In the genomic region with DNA sequence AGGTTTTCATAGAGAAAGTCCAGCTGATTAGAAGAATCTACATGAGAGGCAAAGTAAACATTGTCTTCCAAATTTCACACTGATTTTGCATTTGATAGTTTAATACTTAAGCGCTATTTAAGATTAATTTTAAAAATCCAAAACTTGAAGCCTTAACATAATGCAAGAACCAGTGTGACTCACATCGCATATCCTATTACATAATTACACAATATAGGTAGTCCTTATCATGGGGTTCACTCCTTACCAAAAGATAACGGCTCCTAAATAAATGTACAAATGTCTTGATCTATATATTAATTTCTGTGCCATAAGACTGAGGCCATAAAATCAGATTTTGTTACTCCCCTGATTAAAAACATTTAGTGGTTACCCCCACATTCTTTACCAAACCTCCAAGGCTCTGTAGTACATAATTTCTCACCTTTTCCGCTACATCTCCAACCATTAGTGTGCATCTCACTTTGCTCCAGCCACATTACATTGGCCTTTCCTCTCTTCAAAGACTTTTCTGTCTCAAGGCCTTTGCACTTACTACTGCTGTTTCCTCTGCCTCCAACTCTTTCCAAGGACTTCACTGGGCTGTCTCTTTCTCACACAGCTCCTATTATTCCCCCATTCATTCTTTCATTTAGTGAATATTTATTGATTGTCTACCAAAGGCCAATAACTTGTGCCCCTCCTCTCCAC, we compare ENCODE assay signal across 8 cellular contexts. TPM values are rescaled to one million over a fixed set of nuclear protein-coding genes. Genes with fewer than 3 reads are reported as not detected.
DNase-seq lines count a peak whose midpoint lies in the region; ATAC-seq and TF ChIP-seq lines count a peak whose summit lies in the region.

No MANE protein-coding gene starts in this region.

- H3K4me1 ChIP-seq in heart right ventricle (peaks cover 2 to 31% (median 26%) of the 10 kb centered on the region in 9 donors), lung (ENCODE audit: control insufficient read depth in 2 of 2, insufficient read depth in 2 of 2, low read length in 2 of 2) (peaks cover 1 to 14% of the 10 kb centered on the region in 2 donors), aorta (ENCODE audit: control insufficient read depth in 1 of 2, insufficient read depth in 2 of 2, low read length in 2 of 2) (peaks cover 0 to 7% of the 10 kb centered on the region in 2 donors)

- peaks cover 0 to 26% (median 12%) of the 10 kb centered on the region in 9 donors for H3K36me3 ChIP-seq in heart right ventricle
- peaks cover 8 to 14% of the 10 kb centered on the region in 2 donors for H3K36me3 ChIP-seq in lung (ENCODE audit: control insufficient read depth in 2 of 2, insufficient read depth in 2 of 2, low read length in 2 of 2)
- H3K36me3 ChIP-seq in aorta (ENCODE audit: control insufficient read depth in 1 of 2, insufficient read depth in 2 of 2, low read length in 1 of 2): peaks cover 3 to 6% of the 10 kb centered on the region in 2 donors

- in situ Hi-C loops in astrocyte of the cerebellum (cut with HindIII; ENCODE audit: low sequenced_read_pairs): no loop called here

- H3K27me3 ChIP-seq in heart right ventricle (no peaks in the 10 kb centered on the region), lung (ENCODE audit: control insufficient read depth, insufficient read depth) (no peaks in the 10 kb centered on the region), aorta (ENCODE audit: control insufficient read depth in 1 of 2, insufficient read depth in 2 of 2, low read length in 1 of 2) (no peaks in the 10 kb centered on the region)

- DNase-seq in heart right ventricle (no peak), Right ventricle myocardium inferior (ENCODE audit: missing footprints) (no peak), astrocyte of the cerebellum (ENCODE audit: low read depth) (no peak), lung (ENCODE audit: low spot score) (no peak), aorta (no peak), NCI-H1092 (lab: John Stamatoyannopoulos, UW) (no peak)
- no peak for DNase-seq in stimulated activated CD4-positive, alpha-beta T cell treated with anti-CD3 and anti-CD28 coated beads, Interleukin-12 subunit alpha, Interleukin-12 subunit beta, amount 100 ng/mL, for 4 hours

- no peak for TF ChIP-seq CTCF in heart right ventricle (IDR thresholded peaks at IDR 0.05)
- TF ChIP-seq CTCF in astrocyte of the cerebellum (IDR thresholded peaks at IDR 0.05; ENCODE audit: low read depth, low read length, missing control alignments): no peak
- no peak for TF ChIP-seq CTCF in lung (IDR thresholded peaks at IDR 0.05; ENCODE audit: control extremely low read depth, extremely low read depth)

- H3K27ac ChIP-seq in heart right ventricle: peak overlapping the region in 8 of 10 donors; percentile 84 to 97 (median 92)
- H3K27ac ChIP-seq in lung (ENCODE audit: low read depth in 1 of 2, low read length in 1 of 2): peak overlapping the region in 1 of 2 donors; percentile 16
- no peak overlapping the region for H3K27ac ChIP-seq in aorta (ENCODE audit: low read depth in 1 of 2, low read length in 2 of 2)

- ATAC-seq in heart right ventricle (no peak), Right ventricle myocardium inferior (no peak), lung (ENCODE audit: insufficient read depth, low FRiP score) (no peak), aorta (ENCODE audit: low FRiP score) (no peak), GM19023 (IDR thresholded peaks at IDR 0.05; ENCODE audit: unreplicated experiment) (no peak)

- 75 to 78% methylated on average over 4 of the region's 4 CpGs for WGBS in heart right ventricle, 2 donors
- 69 to 71% methylated on average over 4 of the region's 4 CpGs for WGBS in lung, 2 donors
- WGBS in aorta, 2 donors: 80 to 87% methylated on average over 4 of the region's 4 CpGs

- intact Hi-C loops in heart right ventricle (cut with DNase I) (no loop called here), Right ventricle myocardium inferior (cut with DNase I) (loop anchor here (5.0 kb wide), 1 partner anchor 1590 kb away; the partner anchor contains the start of gene RGMB), aorta (cut with DNase I) (no loop called here)

- peak overlapping the region; percentile 50 to 85 (median 76) for H3K4me3 ChIP-seq in heart right ventricle
- H3K4me3 ChIP-seq in astrocyte of the cerebellum (ENCODE audit: low read depth, low read length): peak overlapping the region; percentile 89
- H3K4me3 ChIP-seq in lung: peak overlapping the region; percentile 14
- H3K4me3 ChIP-seq in aorta (ENCODE audit: low read length in 2 of 2): peak overlapping the region; percentile 97 to 100

- no peaks in the 10 kb centered on the region for H3K9me3 ChIP-seq in heart right ventricle
- H3K9me3 ChIP-seq in lung (ENCODE audit: control insufficient read depth in 2 of 2, insufficient read depth in 1 of 2, low read length in 1 of 2): no peaks in the 10 kb centered on the region
- no peaks in the 10 kb centered on the region for H3K9me3 ChIP-seq in aorta (ENCODE audit: control insufficient read depth, low read length)

RNA-seq across cellular contexts. Expression of gene RIOK2, which starts 1.0 kb away (rescaled TPM):
- total RNA-seq in heart right ventricle: 10 to 100 TPM; 16.4 to 23.9 (median 19.7) TPM
- 10 to 100 TPM in 1 of 2 donors, 1 to 10 TPM in 1; 7.9 to 24.5 TPM for polyA plus RNA-seq in heart right ventricle
- 18.3 TPM for total RNA-seq in Right ventricle myocardium inferior
- total RNA-seq in lung: 10 to 100 TPM; 18.8 to 49.8 TPM
- polyA plus RNA-seq in lung: 10 to 100 TPM in 1 of 2 donors, 1 to 10 TPM in 1; 6.9 to 20.4 TPM
- total RNA-seq in aorta: 10 to 100 TPM; 22.0 to 23.9 TPM
- 10 to 100 TPM; 15.8 to 16.3 TPM for polyA plus RNA-seq in aorta

RNA-seq across cellular contexts. Expression of gene LIX1, which starts 39.6 kb away (rescaled TPM):
- total RNA-seq in heart right ventricle (not detected), Right ventricle myocardium inferior (not detected), lung (under 1 TPM in 1 of 2 donors, not detected in 1; 0.11 TPM), aorta (not detected)
- polyA plus RNA-seq in heart right ventricle (under 1 TPM in 1 of 2 donors, not detected in 1; 0.01 TPM), lung (not detected), aorta (not detected)

Comparison
In these comparisons a context has a peak if more than half of its experiments do, and no peak if none do; other contexts are left out.
1. H3K27ac ChIP-seq: peak in heart right ventricle (8 of 10); none in aorta (0 of 2).
2. H3K4me3 ChIP-seq: peak in every context shown above with its lines; median percentile 98 in aorta; 89 in astrocyte of the cerebellum; 76 in heart right ventricle; 14 in lung.